ENCODE assay signal across 8 cellular contexts in the genomic region with DNA sequence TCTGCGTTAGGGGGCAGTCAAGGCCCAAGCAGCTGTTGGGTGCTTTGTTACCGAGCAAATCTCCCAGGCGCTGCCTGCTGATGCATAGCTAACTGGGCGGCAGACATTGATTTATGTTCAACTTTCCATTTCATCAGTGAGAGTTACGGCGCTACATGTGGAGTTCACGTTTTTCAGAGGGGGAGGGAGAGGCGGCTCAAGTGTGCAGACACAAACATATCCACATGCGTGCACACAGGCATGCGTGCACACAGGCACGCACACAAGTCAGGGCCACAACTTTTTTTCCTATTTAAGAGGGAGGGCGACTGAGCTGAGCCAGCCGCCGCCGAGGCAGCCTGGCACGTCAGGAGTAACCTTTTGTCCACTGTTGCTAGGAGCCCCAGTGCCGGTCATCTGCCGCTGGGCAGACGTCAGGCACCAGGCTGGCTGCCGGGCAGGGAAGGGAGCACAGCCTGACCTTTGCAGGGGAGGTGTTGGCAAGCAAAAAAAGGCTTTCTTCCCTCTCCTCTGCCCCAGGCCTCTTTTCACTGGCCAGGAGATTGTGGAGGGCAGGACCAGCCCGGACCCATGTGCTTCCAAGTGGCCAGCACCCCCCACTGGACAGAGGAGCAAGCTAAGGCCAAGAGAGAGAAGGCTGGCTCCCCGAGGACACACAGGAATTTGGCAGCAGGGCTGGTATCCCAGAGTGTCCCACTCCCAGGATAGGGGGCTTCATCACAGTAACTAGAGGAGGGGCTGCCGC.
DNase-seq lines count a peak whose midpoint lies in the region; ATAC-seq and TF ChIP-seq lines count a peak whose summit lies in the region.

No MANE protein-coding gene starts in this region.

- H3K9me3 ChIP-seq in breast epithelium (no peaks in the 10 kb centered on the region), mammary epithelial cell (replicated peaks; ENCODE audit: insufficient read depth, low read length) (no peaks in the 10 kb centered on the region), RWPE2 (ENCODE audit: severe bottlenecking) (no peaks in the 10 kb centered on the region), neural cell (ENCODE audit: low read length) (no peaks in the 10 kb centered on the region)

- 81% methylated on average over 22 of the region's 23 CpGs for WGBS in mammary epithelial cell (ENCODE audit: low coverage, missing lambda C conversion rate)

- DNase-seq in breast epithelium (ENCODE audit: low spot score in 2 of 2), result peak in 1 of 2 donors; percentile 60
- DNase-seq in mammary epithelial cell, result no peak
- no peak for DNase-seq in RWPE2 (ENCODE audit: low spot score)
- DNase-seq in fibroblast of pulmonary artery (ENCODE audit: low read depth), result peak; percentile 72
- DNase-seq in T-helper 2 cell, result no peak
- no peak for DNase-seq in DMS53 (lab: John Stamatoyannopoulos, UW)

- no peaks in the 10 kb centered on the region for H3F3A ChIP-seq in neural cell (ENCODE audit: insufficient read depth, low read length, poor library complexity, severe bottlenecking)

- peaks cover 19 to 37% of the 10 kb centered on the region in 2 donors for H3K4me1 ChIP-seq in breast epithelium
- peaks cover 20% of the 10 kb centered on the region for H3K4me1 ChIP-seq in mammary epithelial cell (ENCODE audit: insufficient read depth, low read length)
- peaks cover 7% of the 10 kb centered on the region for H3K4me1 ChIP-seq in RWPE2 (ENCODE audit: insufficient read depth, poor library complexity, severe bottlenecking)

- H3K4me3 ChIP-seq in breast epithelium (peak overlapping the region in 1 of 3 donors; percentile 39), mammary epithelial cell (replicated peaks in 1 of 3; ENCODE audit: insufficient read depth in 1 of 3, low read depth in 2 of 3, low read length in 3 of 3) (no peak overlapping the region), RWPE2 (ENCODE audit: severe bottlenecking) (no peak overlapping the region), fibroblast of pulmonary artery (replicated peaks; ENCODE audit: low read depth, low read length) (no peak overlapping the region), neural cell (ENCODE audit: low read length) (peak overlapping the region; percentile 23)

- H4K20me1 ChIP-seq in mammary epithelial cell (ENCODE audit: insufficient read depth, low read length) (no peaks in the 10 kb centered on the region), neural cell (ENCODE audit: insufficient read depth) (peaks cover 12% of the 10 kb centered on the region)

- H3K9me2 ChIP-seq in neural cell (ENCODE audit: insufficient read depth, low read length), result no peaks in the 10 kb centered on the region

- in situ Hi-C loops in mammary epithelial cell (cut with MboI; ENCODE audit: low sequenced_read_pairs in 2 of 2), result no loop called here

- peak overlapping the region; percentile 85 to 95 for H3K27ac ChIP-seq in breast epithelium
- no peak overlapping the region for H3K27ac ChIP-seq in mammary epithelial cell (ENCODE audit: insufficient read depth, low read depth, low read length)
- H3K27ac ChIP-seq in RWPE2 (ENCODE audit: poor library complexity, severe bottlenecking), result peak overlapping the region; percentile 33
- H3K27ac ChIP-seq in neural cell (ENCODE audit: low read length), result peak overlapping the region; percentile 16

- H3K4me2 ChIP-seq in mammary epithelial cell (ENCODE audit: insufficient read depth, low read depth, low read length) (no peak overlapping the region), neural cell (ENCODE audit: low read length) (no peak overlapping the region)

- BruUV-seq in mammary epithelial cell (replicated peaks; lab: Mats Ljungman, UMichigan), result no TSS peak

- H2AFZ ChIP-seq in mammary epithelial cell (ENCODE audit: low read depth, low read length) (no peak overlapping the region), neural cell (ENCODE audit: low read depth, low read length) (no peak overlapping the region)

- no peaks in the 10 kb centered on the region for H3K27me3 ChIP-seq in breast epithelium
- no peaks in the 10 kb centered on the region for H3K27me3 ChIP-seq in mammary epithelial cell (ENCODE audit: insufficient read depth, low read length)
- H3K27me3 ChIP-seq in RWPE2 (ENCODE audit: insufficient read depth, poor library complexity, severe bottlenecking), result no peaks in the 10 kb centered on the region
- H3K27me3 ChIP-seq in neural cell (ENCODE audit: insufficient read depth, low read depth, low read length), result no peaks in the 10 kb centered on the region

- H3K36me3 ChIP-seq in breast epithelium (no peaks in the 10 kb centered on the region), mammary epithelial cell (ENCODE audit: insufficient read depth, low read length) (no peaks in the 10 kb centered on the region), RWPE2 (ENCODE audit: low read depth) (no peaks in the 10 kb centered on the region), neural cell (ENCODE audit: insufficient read depth, low read length) (no peaks in the 10 kb centered on the region)

- dilution Hi-C loops in mammary epithelial cell (cut with HindIII; ENCODE audit: low sequenced_read_pairs), result no loop called here

- TF ChIP-seq CTCF in breast epithelium (IDR thresholded peaks at IDR 0.05) (no peak), mammary epithelial cell (conservative IDR thresholded peaks at IDR 0.05 in 1 of 2, IDR thresholded peaks at IDR 0.05 in 1 of 2; ENCODE audit: extremely low read depth in 1 of 2, insufficient read depth in 1 of 2, low read depth in 1 of 2, low read length in 2 of 2) (no peak), RWPE2 (IDR thresholded peaks at IDR 0.05; ENCODE audit: poor library complexity, severe bottlenecking) (no peak), fibroblast of pulmonary artery (IDR thresholded peaks at IDR 0.05; ENCODE audit: low read length, missing control alignments) (peak; percentile 44), neural cell (IDR thresholded peaks at IDR 0.05; ENCODE audit: poor library complexity, severe bottlenecking) (peak; percentile 68)

- CTCF ChIA-PET in mammary epithelial cell (lab: Charles Lee; ENCODE audit: low non-redundant PET), result interaction anchor here (0.8 kb wide), 1 partner anchor 20 kb away, joined by 3 read pairs; no protein-coding TSS in a partner anchor

- H3K9ac ChIP-seq in mammary epithelial cell (ENCODE audit: insufficient read depth, low read length) (no peak overlapping the region), neural cell (ENCODE audit: low read length) (peak overlapping the region; percentile 20)

- ATAC-seq in RWPE2 (ENCODE audit: low read depth) (no peak), GM21576 (IDR thresholded peaks at IDR 0.05; ENCODE audit: unreplicated experiment) (no peak)

- no peak for TF ChIP-seq POLR2A in breast epithelium (IDR thresholded peaks at IDR 0.05)

- peak; percentile 28 for TF ChIP-seq EP300 in neural cell (conservative IDR thresholded peaks at IDR 0.05; ENCODE audit: poor library complexity, severe bottlenecking)

- TF ChIP-seq RAD21 in neural cell (conservative IDR thresholded peaks at IDR 0.05), result peak; percentile 76

- intact Hi-C loops in breast epithelium (cut with DNase I; ENCODE audit: low total_unique reads), result no loop called here
- intact Hi-C loops in mammary epithelial cell (cut with micrococcal nuclease), result loop anchor here (10.0 kb wide), 1 partner anchor 132 kb away; a partner anchor contains a TSS

- H3K79me2 ChIP-seq in mammary epithelial cell (ENCODE audit: insufficient read depth, low read length) (no peaks in the 10 kb centered on the region), neural cell (replicated peaks; ENCODE audit: insufficient read depth, low read length) (peaks cover 36% of the 10 kb centered on the region)

TF ChIP-seq in neural cell, 6 proteins besides CTCF, POLR2A, EP300 and RAD21:
- TF ChIP-seq SMC3 (conservative IDR thresholded peaks at IDR 0.05; ENCODE audit: poor library complexity) (peak; percentile 74), EZH2 (IDR thresholded peaks at IDR 0.05; ENCODE audit: borderline replicate concordance, insufficient read depth, low read length, poor library complexity, severe bottlenecking) (no peak), TAF1 (IDR thresholded peaks at IDR 0.05; ENCODE audit: low read depth) (no peak), POLR2AphosphoS5 (IDR thresholded peaks at IDR 0.05) (peak; percentile 14), MXI1 (conservative IDR thresholded peaks at IDR 0.05; ENCODE audit: poor library complexity, severe bottlenecking) (peak; percentile 78)
- TF ChIP-seq, protein P1, sequence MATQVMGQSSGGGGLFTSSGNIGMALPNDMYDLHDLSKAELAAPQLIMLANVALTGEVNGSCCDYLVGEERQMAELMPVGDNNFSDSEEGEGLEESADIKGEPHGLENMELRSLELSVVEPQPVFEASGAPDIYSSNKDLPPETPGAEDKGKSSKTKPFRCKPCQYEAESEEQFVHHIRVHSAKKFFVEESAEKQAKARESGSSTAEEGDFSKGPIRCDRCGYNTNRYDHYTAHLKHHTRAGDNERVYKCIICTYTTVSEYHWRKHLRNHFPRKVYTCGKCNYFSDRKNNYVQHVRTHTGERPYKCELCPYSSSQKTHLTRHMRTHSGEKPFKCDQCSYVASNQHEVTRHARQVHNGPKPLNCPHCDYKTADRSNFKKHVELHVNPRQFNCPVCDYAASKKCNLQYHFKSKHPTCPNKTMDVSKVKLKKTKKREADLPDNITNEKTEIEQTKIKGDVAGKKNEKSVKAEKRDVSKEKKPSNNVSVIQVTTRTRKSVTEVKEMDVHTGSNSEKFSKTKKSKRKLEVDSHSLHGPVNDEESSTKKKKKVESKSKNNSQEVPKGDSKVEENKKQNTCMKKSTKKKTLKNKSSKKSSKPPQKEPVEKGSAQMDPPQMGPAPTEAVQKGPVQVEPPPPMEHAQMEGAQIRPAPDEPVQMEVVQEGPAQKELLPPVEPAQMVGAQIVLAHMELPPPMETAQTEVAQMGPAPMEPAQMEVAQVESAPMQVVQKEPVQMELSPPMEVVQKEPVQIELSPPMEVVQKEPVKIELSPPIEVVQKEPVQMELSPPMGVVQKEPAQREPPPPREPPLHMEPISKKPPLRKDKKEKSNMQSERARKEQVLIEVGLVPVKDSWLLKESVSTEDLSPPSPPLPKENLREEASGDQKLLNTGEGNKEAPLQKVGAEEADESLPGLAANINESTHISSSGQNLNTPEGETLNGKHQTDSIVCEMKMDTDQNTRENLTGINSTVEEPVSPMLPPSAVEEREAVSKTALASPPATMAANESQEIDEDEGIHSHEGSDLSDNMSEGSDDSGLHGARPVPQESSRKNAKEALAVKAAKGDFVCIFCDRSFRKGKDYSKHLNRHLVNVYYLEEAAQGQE (IDR thresholded peaks at IDR 0.05; ENCODE audit: borderline replicate concordance), result no peak

Comparison
In these comparisons a context has a peak if more than half of its experiments do, and no peak if none do; other contexts are left out.
1. CTCF ChIP-seq: peak in fibroblast of pulmonary artery (single experiment) and neural cell (single experiment); none in breast epithelium (0 of 3), mammary epithelial cell (0 of 2) and RWPE2 (single experiment).